1 cellular context compared by ENCODE assay signal in the genomic region with DNA sequence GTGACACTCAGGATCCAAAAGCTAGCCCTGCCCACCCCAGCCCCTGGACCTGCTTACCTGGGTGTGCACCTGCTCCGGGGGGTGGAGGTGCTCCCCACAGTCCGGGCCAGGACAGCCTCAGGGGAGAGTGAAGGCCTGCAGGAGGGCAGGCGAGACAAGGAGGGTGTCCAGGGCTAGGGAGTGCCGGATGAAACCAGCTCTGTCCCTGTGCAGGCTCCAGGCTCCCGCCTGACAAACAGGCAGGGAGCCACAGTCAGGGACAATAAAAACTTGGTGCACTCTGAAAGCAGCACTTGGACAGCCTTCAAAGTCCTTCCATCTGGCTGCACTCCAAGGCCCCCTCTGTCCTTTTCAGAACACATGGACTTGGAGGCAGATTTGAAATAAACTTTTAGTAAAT.
A peak's percentile ranks its signal among the peaks of the same experiment; 100 is the strongest.
TF ChIP-seq lines count a peak whose summit lies in the region.

No MANE protein-coding gene starts in this region.

TF ChIP-seq in HepG2, 621 proteins besides CTCF, POLR2A, EP300 and RAD21:
- TF ChIP-seq POLR2G (IDR thresholded peaks at IDR 0.05; ENCODE audit: low read depth, low read length) = peak; percentile 52; the same call in 1 of the 2 replicates
- no peak for TF ChIP-seq EHMT2 (IDR thresholded peaks at IDR 0.05; ENCODE audit: borderline replicate concordance, low read depth, low read length)
- TF ChIP-seq BRCA1 (CRISPR knock-in tag; IDR thresholded peaks at IDR 0.05) = no peak
- peak; percentile 50; the same call in 1 of the 2 replicates for TF ChIP-seq ZNF263 (CRISPR knock-in tag; IDR thresholded peaks at IDR 0.05)
- no peak for TF ChIP-seq SMYD3 (CRISPR knock-in tag; IDR thresholded peaks at IDR 0.05)
- TF ChIP-seq CHCHD3 (CRISPR knock-in tag; IDR thresholded peaks at IDR 0.05) = no peak
